Comparison of ENCODE assay signal across 16 cellular contexts in genomic region chr13:98429081-98429480, GRCh38.
DNase-seq lines count a peak whose midpoint lies in the region; ATAC-seq, FAIRE-seq and TF ChIP-seq lines count a peak whose summit lies in the region.
"Had no signal": no experiment of that assay in that cellular context is flagged by ENCODE, and none has a peak within 500 bp of the region (broad histone marks: within the 10 kb centered on the region; RNA-seq: fewer than 3 reads in every experiment).

No MANE protein-coding gene starts in this region.

- H3K4me3 ChIP-seq in GM12878 = no peak overlapping the region
- H3K4me3 ChIP-seq: BLaER1 treated with 17β-estradiol and CSF1 and Interleukin-3, amounts not matched to agents 10 nM and 100 nM; GM23248 had no signal

- no peak overlapping the region for H3K27ac ChIP-seq in GM12878 (ENCODE audit: control insufficient read depth, insufficient read depth)
- H3K27ac ChIP-seq: 22Rv1; BLaER1 treated with 17β-estradiol and CSF1 and Interleukin-3, amounts not matched to agents 10 nM and 100 nM; GM23248 had no signal

- H3K4me1 ChIP-seq in GM12878 (ENCODE audit: control insufficient read depth, insufficient read depth, low read length) = no peaks in the 10 kb centered on the region

- intact Hi-C loops in GM12878 (cut with micrococcal nuclease; ENCODE audit: unreplicated experiment) = no loop called here

- no peaks in the 10 kb centered on the region for H3K9me3 Mint-ChIP-seq in nephron progenitor cell
- no peaks in the 10 kb centered on the region for H3K9me3 Mint-ChIP-seq in type B pancreatic cell

- TF ChIP-seq CTCF in GM12878 (IDR thresholded peaks at IDR 0.05 in 2 of 3, conservative IDR thresholded peaks at IDR 0.05 in 1 of 3; ENCODE audit: control insufficient read depth in 2 of 3, extremely low read depth in 1 of 3, insufficient read depth in 1 of 3, low read depth in 3 of 3, low read length in 3 of 3) (no peak), nephron progenitor cell (IDR thresholded peaks at IDR 0.05) (no peak), type B pancreatic cell (conservative IDR thresholded peaks at IDR 0.05) (no peak)

- CTCF ChIA-PET in GM12878 (lab: Yijun Ruan, JAX) = no interaction called here

- DNase-seq in activated CD4-positive, CD25-positive, alpha-beta regulatory T cell treated with anti-CD3 and anti-CD28 coated beads, Interleukin-2, amount 50 U/mL, for 72 hours = peak; percentile 11
- no peak for DNase-seq in GM12878 (ENCODE audit: low read depth, low spot score)
- no peak for DNase-seq in nephron progenitor cell
- no peak for DNase-seq in type B pancreatic cell (ENCODE audit: extremely low spot score, unreplicated experiment)
- DNase-seq in HT-29 (ENCODE audit: low spot score) = no peak
- no peak for DNase-seq in hypothalamus (lab: John Stamatoyannopoulos, UW)
- no peak for DNase-seq in EL
- DNase-seq: CD4-positive, CD25-positive, alpha-beta regulatory T cell; DMS53; GM23248 had no signal

- SMC1A ChIA-PET in GM12878 (lab: Charles Lee; ENCODE audit: uncharacterized antibody, unreplicated experiment) = no interaction called here

- in situ Hi-C loops in GM12878 (cut with MboI) = no loop called here

- no peak overlapping the region for H3K4me3 Mint-ChIP-seq in nephron progenitor cell
- H3K4me3 Mint-ChIP-seq in type B pancreatic cell = no peak overlapping the region
- H3K4me3 Mint-ChIP-seq: CD4-positive, CD25-positive, alpha-beta regulatory T cell had no signal

- no peak overlapping the region for H3K9ac ChIP-seq in GM12878 (ENCODE audit: control insufficient read depth, insufficient read depth, low read length)
- H3K9ac ChIP-seq: BLaER1 treated with 17β-estradiol and CSF1 and Interleukin-3, amounts not matched to agents 10 nM and 100 nM; GM23248 had no signal

- H3K4me1 Mint-ChIP-seq in nephron progenitor cell (peaks cover 26% of the 10 kb centered on the region), type B pancreatic cell (ENCODE audit: unreplicated experiment) (peaks cover 17% of the 10 kb centered on the region)
- H3K4me1 Mint-ChIP-seq: CD4-positive, CD25-positive, alpha-beta regulatory T cell had no signal

- POLR2A ChIA-PET in GM12878 (lab: Charles Lee) = no interaction called here

- no peak for ATAC-seq in activated CD4-positive, CD25-positive, alpha-beta regulatory T cell treated with anti-CD3 and anti-CD28 coated beads, Interleukin-2, amount 50 U/mL, for 24 hours
- no peak for ATAC-seq in GM12878
- ATAC-seq: HCT116 had no signal

- H3K27me3 Mint-ChIP-seq in nephron progenitor cell (ENCODE audit: low read depth, poor library complexity) (peaks cover 4% of the 10 kb centered on the region), type B pancreatic cell (no peaks in the 10 kb centered on the region)

- 39% methylated on average over 10 of the region's 10 CpGs for WGBS in GM12878 (ENCODE audit: insufficient coverage, insufficient replicate concordance, low lambda C conversion rate, missing lambda C conversion rate)

- FAIRE-seq in GM12878 (lab: Jason Lieb, UNC) = no peak
- FAIRE-seq: GM18507, H54 had no signal

- H2AFZ ChIP-seq in GM12878 (ENCODE audit: control insufficient read depth, low read depth, low read length) = no peak overlapping the region
- H2AFZ ChIP-seq: GM23248 had no signal

- H3K9me3 ChIP-seq in GM12878 (replicated peaks; ENCODE audit: control insufficient read depth, insufficient read depth, low read length) = no peaks in the 10 kb centered on the region
- H3K9me3 ChIP-seq: BLaER1 treated with 17β-estradiol and CSF1 and Interleukin-3, amounts not matched to agents 10 nM and 100 nM had no signal

- H3K4me2 ChIP-seq in GM12878 (ENCODE audit: control insufficient read depth, insufficient read depth) = no peak overlapping the region

- RAD21 ChIA-PET in GM12878 (lab: Charles Lee; ENCODE audit: unreplicated experiment) = no interaction called here

- H3K27ac Mint-ChIP-seq in nephron progenitor cell (peak overlapping the region; percentile 14), type B pancreatic cell (peak overlapping the region; percentile 77)

- no peak for TF ChIP-seq POLR2A in GM12878 (IDR thresholded peaks at IDR 0.05; ENCODE audit: low read depth, low read length)

- no TSS peak for BruUV-seq in GM12878 (replicated peaks; lab: Mats Ljungman, UMichigan)

- H3K27me3 ChIP-seq in GM12878 (replicated peaks in 1 of 2; ENCODE audit: control insufficient read depth in 2 of 2, insufficient read depth in 2 of 2, low read length in 1 of 2) = no peaks in the 10 kb centered on the region; a peak in 1 of 4 replicates
- H3K27me3 ChIP-seq: BLaER1 treated with 17β-estradiol and CSF1 and Interleukin-3, amounts not matched to agents 10 nM and 100 nM had no signal

- no peaks in the 10 kb centered on the region for H4K20me1 ChIP-seq in GM12878 (ENCODE audit: control insufficient read depth, insufficient read depth)

- peaks cover 85% of the 10 kb centered on the region for H3K36me3 Mint-ChIP-seq in nephron progenitor cell (ENCODE audit: low read depth)
- H3K36me3 Mint-ChIP-seq in type B pancreatic cell = peaks cover 56% of the 10 kb centered on the region
- H3K36me3 Mint-ChIP-seq: CD4-positive, CD25-positive, alpha-beta regulatory T cell had no signal

- TF ChIP-seq EP300 in GM12878 (IDR thresholded peaks at IDR 0.05; ENCODE audit: borderline replicate concordance in 1 of 2, control insufficient read depth in 1 of 2, low read depth in 2 of 2, low read length in 2 of 2) = no peak

- no peaks in the 10 kb centered on the region for H3K36me3 ChIP-seq in GM12878 (ENCODE audit: control insufficient read depth in 2 of 2, insufficient read depth in 2 of 2, low read length in 1 of 2)

- TF ChIP-seq RAD21 in GM12878 (IDR thresholded peaks at IDR 0.05; ENCODE audit: insufficient read depth, low read depth, low read length) = no peak

- H3K79me2 ChIP-seq in GM12878 (ENCODE audit: control insufficient read depth, insufficient read depth, low read length) = no peaks in the 10 kb centered on the region

TF ChIP-seq in GM12878, 131 proteins besides CTCF, POLR2A, EP300 and RAD21:
- TF ChIP-seq, protein P1, sequence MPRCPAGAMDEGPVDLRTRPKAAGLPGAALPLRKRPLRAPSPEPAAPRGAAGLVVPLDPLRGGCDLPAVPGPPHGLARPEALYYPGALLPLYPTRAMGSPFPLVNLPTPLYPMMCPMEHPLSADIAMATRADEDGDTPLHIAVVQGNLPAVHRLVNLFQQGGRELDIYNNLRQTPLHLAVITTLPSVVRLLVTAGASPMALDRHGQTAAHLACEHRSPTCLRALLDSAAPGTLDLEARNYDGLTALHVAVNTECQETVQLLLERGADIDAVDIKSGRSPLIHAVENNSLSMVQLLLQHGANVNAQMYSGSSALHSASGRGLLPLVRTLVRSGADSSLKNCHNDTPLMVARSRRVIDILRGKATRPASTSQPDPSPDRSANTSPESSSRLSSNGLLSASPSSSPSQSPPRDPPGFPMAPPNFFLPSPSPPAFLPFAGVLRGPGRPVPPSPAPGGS (IDR thresholded peaks at IDR 0.05; ENCODE audit: borderline replicate concordance, insufficient read depth, low read depth, low read length, poor library complexity, severe bottlenecking) = peak; percentile 68
- TF ChIP-seq TCF7 (IDR thresholded peaks at IDR 0.05; ENCODE audit: borderline replicate concordance) = no peak
